In genomic region chr16:55711959-55712876, GRCh38 we compare ENCODE assay signal across 8 cellular contexts. TPM values are rescaled to one million over a fixed set of nuclear protein-coding genes. Genes with fewer than 3 reads are reported as not detected.
DNase-seq lines count a peak whose midpoint lies in the region; ATAC-seq and TF ChIP-seq lines count a peak whose summit lies in the region.

No MANE protein-coding gene starts in this region.

- TF ChIP-seq POLR2A in HCT116 (IDR thresholded peaks at IDR 0.05; ENCODE audit: borderline replicate concordance, extremely low read depth, insufficient read depth, insufficient read length), result no peak
- no peak for TF ChIP-seq POLR2A in breast epithelium (IDR thresholded peaks at IDR 0.05)

- no peak overlapping the region for H2AFZ ChIP-seq in HCT116 (ENCODE audit: low read depth, low read length, poor library complexity, severe bottlenecking)

- no peak overlapping the region for H3K4me3 ChIP-seq in HCT116 (replicated peaks in 1 of 2; ENCODE audit: low read depth in 1 of 2, low read length in 2 of 2)
- no peak overlapping the region for H3K4me3 ChIP-seq in breast epithelium
- H3K4me3 ChIP-seq in kidney epithelial cell (ENCODE audit: low read depth, low read length), result no peak overlapping the region

- POLR2A ChIA-PET in HCT116 (lab: Charles Lee), result interaction anchor here (0.9 kb wide), 1 partner anchor 130 kb away, joined by 3 read pairs; no protein-coding TSS in a partner anchor

- H3K9me2 ChIP-seq in HCT116 (ENCODE audit: insufficient read depth), result no peaks in the 10 kb centered on the region

- no peak overlapping the region for H3K27ac ChIP-seq in HCT116 (ENCODE audit: low read depth, low read length)
- H3K27ac ChIP-seq in VCaP, result no peak overlapping the region
- H3K27ac ChIP-seq in breast epithelium, result no peak overlapping the region

- H3K9me3 ChIP-seq in HCT116 (ENCODE audit: control insufficient read depth in 1 of 2, insufficient read depth in 1 of 2, low read depth in 1 of 2, low read length in 2 of 2) (no peaks in the 10 kb centered on the region), breast epithelium (no peaks in the 10 kb centered on the region)

- H3K27me3 ChIP-seq in HCT116 (ENCODE audit: insufficient read depth, low read length) (peaks cover 47% of the 10 kb centered on the region), breast epithelium (peaks cover 0 to 17% of the 10 kb centered on the region in 2 donors), kidney epithelial cell (ENCODE audit: control insufficient read depth, insufficient read depth, low read length) (no peaks in the 10 kb centered on the region)

- H4K20me1 ChIP-seq in HCT116 (ENCODE audit: insufficient read depth), result no peaks in the 10 kb centered on the region

- no peaks in the 10 kb centered on the region for H3K4me1 ChIP-seq in HCT116 (ENCODE audit: control insufficient read depth in 1 of 2, insufficient read depth in 2 of 2, low read length in 2 of 2)
- no peaks in the 10 kb centered on the region for H3K4me1 ChIP-seq in breast epithelium

- DNase-seq in ELF-1 (ENCODE audit: low read depth, low spot score), result peak; percentile 65
- peak; percentile 31 for DNase-seq in HCT116 (ENCODE audit: low read depth, low spot score)
- peak; percentile 44 to 54 for DNase-seq in NCI-H2081 (lab: John Stamatoyannopoulos, UW)
- DNase-seq in breast epithelium (ENCODE audit: low spot score in 2 of 2), result no peak
- peak; percentile 14 for DNase-seq in kidney epithelial cell (ENCODE audit: low read depth)
- peak; percentile 68 for DNase-seq in stimulated activated CD4-positive, alpha-beta T cell treated with anti-CD3 and anti-CD28 coated beads, Interleukin-4, amount 100 ng/mL, for 1 hour

- RAD21 ChIA-PET in HCT116 (lab: Charles Lee; ENCODE audit: low non-redundant PET in 1 of 2, low total read pairs in 2 of 2, uncharacterized antibody in 2 of 2, unreplicated experiment in 2 of 2), result no interaction called here

- TF ChIP-seq CTCF in HCT116 (IDR thresholded peaks at IDR 0.05 in 2 of 3, conservative IDR thresholded peaks at IDR 0.05 in 1 of 3; ENCODE audit: borderline replicate concordance in 1 of 3, insufficient read depth in 1 of 3, low read depth in 2 of 3, low read length in 2 of 3) (peak; percentile 47 to 68 (median 54); a peak in 5 of 6 replicates), VCaP (conservative IDR thresholded peaks at IDR 0.05) (peak; percentile 75), breast epithelium (IDR thresholded peaks at IDR 0.05) (peak in 2 of 3 donors; percentile 57 to 68), kidney epithelial cell (IDR thresholded peaks at IDR 0.05; ENCODE audit: insufficient read depth, low read length, poor library complexity, severe bottlenecking) (peak; percentile 65)

- ATAC-seq in HCT116 (peak; percentile 92), HG03521 (IDR thresholded peaks at IDR 0.05; ENCODE audit: unreplicated experiment) (no peak)

- intact Hi-C loops in HCT116 (cut with micrococcal nuclease) (loop anchor here (1.0 to 5.0 kb wide), 3 partner anchors 131 to 990 kb away; no protein-coding TSS in a partner anchor), breast epithelium (cut with DNase I; ENCODE audit: low total_unique reads) (no loop called here)

- H3K36me3 ChIP-seq in HCT116 (ENCODE audit: control insufficient read depth in 1 of 2, insufficient read depth in 2 of 2, low read length in 2 of 2), result no peaks in the 10 kb centered on the region
- H3K36me3 ChIP-seq in breast epithelium, result no peaks in the 10 kb centered on the region
- no peaks in the 10 kb centered on the region for H3K36me3 ChIP-seq in kidney epithelial cell (ENCODE audit: control insufficient read depth, insufficient read depth, low read length)

- TF ChIP-seq RAD21 in HCT116 (IDR thresholded peaks at IDR 0.05; ENCODE audit: low read depth), result peak; percentile 71

- no TSS peak for BruUV-seq in HCT116 (replicated peaks; lab: Mats Ljungman, UMichigan)

- H3K79me2 ChIP-seq in HCT116 (ENCODE audit: insufficient read depth, low read length), result no peaks in the 10 kb centered on the region

- CTCF ChIA-PET in HCT116 (lab: Charles Lee), result interaction anchor here (0.6 to 1.9 kb wide), 6 partner anchors 128 to 607 kb away, joined by 3 to 15 read pairs (median 4); no protein-coding TSS in a partner anchor

- H3K4me2 ChIP-seq in HCT116 (ENCODE audit: low read length), result no peak overlapping the region

- H3K9ac ChIP-seq in HCT116 (ENCODE audit: low read length), result no peak overlapping the region

TF ChIP-seq in HCT116, 20 proteins besides CTCF, POLR2A, EP300 and RAD21:
- TF ChIP-seq YY1 (IDR thresholded peaks at IDR 0.05; ENCODE audit: extremely low read depth, insufficient replicate concordance, low read depth, low read length), result no peak
TF ChIP-seq in HCT116: peak in this region for 0.

RNA-seq across cellular contexts. Expression of gene SLC6A2, which starts 56.4 kb away (rescaled TPM):
- total RNA-seq in HCT116 (2021; ENCODE audit: unreplicated experiment) (not detected), breast epithelium (under 1 TPM; 0.15 to 0.66 (median 0.64) TPM), kidney epithelial cell (not detected in 2 replicates)
- not detected in 2 replicates for polyA plus RNA-seq in HCT116 (2012)

Comparison
In these comparisons a context has a peak if more than half of its experiments do, and no peak if none do; other contexts are left out.
1. DNase-seq: peak in ELF-1 (single experiment), HCT116 (single experiment), NCI-H2081 (2 of 2), kidney epithelial cell (single experiment) and stimulated activated CD4-positive, alpha-beta T cell treated with anti-CD3 and anti-CD28 coated beads, Interleukin-4, amount 100 ng/mL, for 1 hour (single experiment); none in breast epithelium (0 of 2).
2. Peak in every context shown above with its lines, with median percentiles within 50 percentile points of each other: CTCF ChIP-seq.